In genomic region chr2:38875576-38876367, GRCh38 we compare ENCODE assay signal across 8 cellular contexts. TPM values are rescaled to one million over a fixed set of nuclear protein-coding genes. Genes with fewer than 3 reads are reported as not detected.
DNase-seq lines count a peak whose midpoint lies in the region; ATAC-seq, FAIRE-seq and TF ChIP-seq lines count a peak whose summit lies in the region.

Gene DHX57, minus strand, starts transcription at chr2:38875934. Its CDS starts 7,529 bp downstream, at chr2:38868405.
Gene MORN2, plus strand, starts transcription at chr2:38875976.

- FAIRE-seq in D721Med (lab: Jason Lieb, UNC) (no peak), HTR-8/SVneo (lab: Jason Lieb, UNC) (peak; percentile 92)

- H3K9me3 ChIP-seq in NT2/D1 (ENCODE audit: insufficient read depth, low read length) = peaks cover 7% of the 10 kb centered on the region
- H3K9me3 ChIP-seq in mucosa of descending colon = no peaks in the 10 kb centered on the region

- H3K4me1 ChIP-seq in NT2/D1 (ENCODE audit: insufficient read depth, insufficient read length) (no peaks in the 10 kb centered on the region), mucosa of descending colon (ENCODE audit: low read depth) (peaks cover 8% of the 10 kb centered on the region)

- ATAC-seq in GM21390 (IDR thresholded peaks at IDR 0.05; ENCODE audit: unreplicated experiment) (peak; percentile 100), mucosa of descending colon (peak; percentile 99)

- H3K36me3 ChIP-seq in NT2/D1 (ENCODE audit: insufficient read depth, insufficient read length, low read length) (no peaks in the 10 kb centered on the region), mucosa of descending colon (ENCODE audit: low read depth) (no peaks in the 10 kb centered on the region)

- intact Hi-C loops in mucosa of descending colon (cut with DNase I, micrococcal nuclease) = no loop called here

- peak within 1 kb of the TSS; percentile 93 for H3K9ac ChIP-seq in NT2/D1 (ENCODE audit: insufficient read length, low read depth)

- DNase-seq in D721Med (ENCODE audit: insufficient read length, low spot score) (peak; percentile 90), HTR-8/SVneo (ENCODE audit: insufficient read length, low spot score) (peak; percentile 98), NT2/D1 (ENCODE audit: low read depth, low spot score) (peak; percentile 72), epithelial cell of prostate (ENCODE audit: low read depth, low spot score) (peak; percentile 20), mucosa of descending colon (peak; percentile 91 to 93 (median 92))
- peak; percentile 82 for DNase-seq in activated CD8-positive, alpha-beta memory T cell treated with anti-CD3 and anti-CD28 coated beads, Interleukin-2, amount 50 U/mL, for 4 hours
- DNase-seq in stimulated activated CD8-positive, alpha-beta memory T cell treated with anti-CD3 and anti-CD28 coated beads, Interleukin-2, amount 100 ng/mL, for 48 hours (ENCODE audit: low read depth in 2 of 2) = peak; percentile 65 to 69

- H3K4me3 ChIP-seq in NT2/D1 (ENCODE audit: insufficient read length, low read depth) = peak within 1 kb of the TSS; percentile 91
- H3K4me3 ChIP-seq in mucosa of descending colon = peak within 1 kb of the TSS; percentile 54

- H3K27ac ChIP-seq in epithelial cell of prostate = peak within 1 kb of the TSS; percentile 28

- H3K27me3 ChIP-seq in NT2/D1 (ENCODE audit: insufficient read depth, insufficient read length) = peaks cover 11% of the 10 kb centered on the region

- TF ChIP-seq CTCF in D721Med (IDR thresholded peaks at IDR 0.05; ENCODE audit: insufficient read depth, missing control alignments) (no peak), mucosa of descending colon (IDR thresholded peaks at IDR 0.05) (no peak)

RNA-seq across cellular contexts. Expression of gene DHX57, which starts in this region (rescaled TPM):
- total RNA-seq in mucosa of descending colon = 10 to 100 TPM; 10.4 to 17.3 (median 10.5) TPM

RNA-seq across cellular contexts. Expression of gene MORN2, which starts in this region (rescaled TPM):
- total RNA-seq in mucosa of descending colon = 10 to 100 TPM in 2 of 3 donors, 1 to 10 TPM in 1; 8.0 to 12.1 (median 11.3) TPM

Comparison
In these comparisons a context has a peak if more than half of its experiments do, and no peak if none do; other contexts are left out.
1. Peak in every context shown above with its lines: DNase-seq, ATAC-seq, H3K4me3 ChIP-seq and H3K27ac ChIP-seq.
2. DNase-seq: peak in every context shown above with its lines; median percentile 98 in HTR-8/SVneo; 92 in mucosa of descending colon; 90 in D721Med; 82 in activated CD8-positive, alpha-beta memory T cell treated with anti-CD3 and anti-CD28 coated beads, Interleukin-2, amount 50 U/mL, for 4 hours; 72 in NT2/D1; 67 in stimulated activated CD8-positive, alpha-beta memory T cell treated with anti-CD3 and anti-CD28 coated beads, Interleukin-2, amount 100 ng/mL, for 48 hours; 20 in epithelial cell of prostate.